In the genomic region with DNA sequence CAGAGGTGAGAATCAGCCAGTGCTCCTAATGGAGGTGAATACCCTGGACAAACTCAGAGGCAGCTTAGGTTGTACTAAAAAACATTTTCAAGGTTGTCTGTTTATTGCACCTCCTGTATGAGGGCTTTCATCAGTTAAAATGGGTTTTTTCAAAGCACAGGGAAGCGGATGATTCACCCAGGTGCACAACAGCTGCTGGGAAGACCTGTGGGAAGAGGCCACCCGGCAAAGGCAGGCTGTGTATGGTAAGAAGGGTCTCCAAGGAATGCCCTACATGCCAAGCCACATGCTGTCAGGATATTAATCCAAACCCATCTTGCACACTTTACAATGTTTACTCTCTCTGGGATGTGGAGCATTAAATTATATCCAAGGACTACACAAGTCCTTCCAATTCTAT, we compare ENCODE assay signal across 10 cellular contexts.
"Had no signal": no experiment of that assay in that cellular context is flagged by ENCODE, and none has a peak within 500 bp of the region (broad histone marks: within the 10 kb centered on the region; RNA-seq: fewer than 3 reads in every experiment).

No MANE protein-coding gene starts in this region.

- H3K4me3 ChIP-seq: esophagus muscularis mucosa, testis had no signal

- H3K27me3 ChIP-seq: esophagus muscularis mucosa, testis had no signal

- ATAC-seq: activated CD4-positive, CD25-positive, alpha-beta regulatory T cell treated with anti-CD3 and anti-CD28 coated beads, Interleukin-2, amount 50 U/mL, for 24 hours; activated CD8-positive, alpha-beta memory T cell treated with anti-CD3 and anti-CD28 coated beads, Interleukin-2, amount 10 ng/mL, durations not matched to agents 7 days and 5 days; activated T-cell treated with anti-CD3 and anti-CD28 coated beads, Interleukin-2, amount 50 U/mL, for 4 hours; left lobe of liver; natural killer cell treated with Interleukin-12 subunit alpha and Interleukin-12 subunit beta and Interleukin-15 and Interleukin-18, amount 100 ng/mL, for 72 hours had no signal

- DNase-seq: activated CD8-positive, alpha-beta memory T cell treated with anti-CD3 and anti-CD28 coated beads, Interleukin-2, amount 10 ng/mL, durations not matched to agents 7 days and 5 days; activated gamma-delta T cell; activated T-cell treated with anti-CD3 and anti-CD28 coated beads, Interleukin-2, amount 50 U/mL, for 4 hours; amygdala; stimulated activated CD4-positive, alpha-beta T cell treated with anti-CD3 and anti-CD28 coated beads, Interleukin-2, amount 100 ng/mL, for 48 hours; testis had no signal

- H3K9me3 ChIP-seq: esophagus muscularis mucosa, testis had no signal

- H3K27ac ChIP-seq: testis had no signal

- H3K36me3 ChIP-seq: esophagus muscularis mucosa had no signal
